ENCODE assay signal across 18 cellular contexts in genomic region chr18:56770873-56771272, GRCh38.
DNase-seq lines count a peak whose midpoint lies in the region; ATAC-seq and TF ChIP-seq lines count a peak whose summit lies in the region.
"Had no signal": no experiment of that assay in that cellular context is flagged by ENCODE, and none has a peak within 500 bp of the region (broad histone marks: within the 10 kb centered on the region; RNA-seq: fewer than 3 reads in every experiment).

No MANE protein-coding gene starts in this region.

- H3K27ac ChIP-seq in gastroesophageal sphincter: no peak overlapping the region
- H3K27ac ChIP-seq: SJSA1 had no signal

- no peak for TF ChIP-seq POLR2A in gastroesophageal sphincter (IDR thresholded peaks at IDR 0.05)

- no peak for ATAC-seq in gastroesophageal sphincter

- no peaks in the 10 kb centered on the region for H3K27me3 ChIP-seq in gastroesophageal sphincter
- H3K27me3 ChIP-seq: BE2C, SJSA1 had no signal

- DNase-seq in AG08395 (ENCODE audit: low spot score) (peak; percentile 14), GM03348 (ENCODE audit: low spot score) (peak; percentile 22), cardiac fibroblast (ENCODE audit: low read depth in 2 of 2) (peak; percentile 3 to 42), foreskin fibroblast (peak; percentile 16 to 29), cerebellar cortex (ENCODE audit: low spot score) (no peak), NCI-H2029 (lab: John Stamatoyannopoulos, UW) (no peak), ACHN (no peak)
- DNase-seq: BE2C; Calu3; CD4-positive, alpha-beta memory T cell; DMS79; GDM1; H7; NCI-H2029 treated with DMSO at 0.1 percent for 48 hours; NCI-H510A; NCI-H774 had no signal

- no peaks in the 10 kb centered on the region for H3K9me3 ChIP-seq in gastroesophageal sphincter
- H3K9me3 ChIP-seq: BE2C, SJSA1 had no signal

- in situ Hi-C loops in ACHN (cut with HindIII; ENCODE audit: low pct_ligation_motif_present, low pct_unique_long_range_greater_than_20kb, low sequenced_read_pairs): no loop called here

- TF ChIP-seq EP300 in gastroesophageal sphincter (IDR thresholded peaks at IDR 0.05): no peak

- TF ChIP-seq CTCF in cardiac fibroblast (IDR thresholded peaks at IDR 0.05; ENCODE audit: low read depth, low read length) (no peak), foreskin fibroblast (IDR thresholded peaks at IDR 0.05; ENCODE audit: low read depth, low read length) (no peak), gastroesophageal sphincter (IDR thresholded peaks at IDR 0.05) (no peak)

- peaks cover 0 to 12% (median 0%) of the 10 kb centered on the region in 3 donors for H3K4me1 ChIP-seq in gastroesophageal sphincter
- H3K4me1 ChIP-seq: BE2C, SJSA1 had no signal

- H3K4me3 ChIP-seq in cardiac fibroblast (replicated peaks in 1 of 2; ENCODE audit: low read depth in 2 of 2, low read length in 2 of 2) (no peak overlapping the region), foreskin fibroblast (ENCODE audit: low read depth in 1 of 2, low read length in 2 of 2) (no peak overlapping the region), gastroesophageal sphincter (no peak overlapping the region)
- H3K4me3 ChIP-seq: SJSA1 had no signal

- H3K36me3 ChIP-seq in gastroesophageal sphincter: peaks cover 0 to 6% of the 10 kb centered on the region in 2 donors
- H3K36me3 ChIP-seq: BE2C, SJSA1 had no signal

Comparison
In these comparisons a context has a peak if more than half of its experiments do, and no peak if none do; other contexts are left out.
1. DNase-seq: peak in AG08395 (single experiment), GM03348 (single experiment), cardiac fibroblast (2 of 2) and foreskin fibroblast (2 of 2); none in cerebellar cortex (single experiment), NCI-H2029 (single experiment) and ACHN (single experiment).